8 cellular contexts compared by ENCODE assay signal in genomic region chr19:12791345-12792047, GRCh38. TPM values are rescaled to one million over a fixed set of nuclear protein-coding genes. Genes with fewer than 3 reads are reported as not detected.
A peak's percentile ranks its signal among the peaks of the same experiment; 100 is the strongest.
DNase-seq lines count a peak whose midpoint lies in the region; ATAC-seq and TF ChIP-seq lines count a peak whose summit lies in the region.

Gene JUNB, plus strand, starts transcription at chr19:12791486. Its CDS starts 286 bp downstream, at chr19:12791772.

- TF ChIP-seq CTCF in AG04450 (IDR thresholded peaks at IDR 0.05; ENCODE audit: low read depth, low read length): peak; percentile 14; the same call in 1 of the 2 replicates

- ATAC-seq in GM18870 (IDR thresholded peaks at IDR 0.05; ENCODE audit: unreplicated experiment) (peak; percentile 27), HG03432 (IDR thresholded peaks at IDR 0.05; ENCODE audit: unreplicated experiment) (peak; percentile 34), left lobe of liver (peak; percentile 55)

- CTCF ChIA-PET in AG04450 (lab: Charles Lee): interaction anchor here (1.1 to 3.6 kb wide), 4 partner anchors 14 to 31 kb away, joined by 6 to 28 read pairs (median 14); no protein-coding TSS in a partner anchor

- peak within 1 kb of the TSS; percentile 99 for H3K4me3 ChIP-seq in AG04450 (ENCODE audit: low read depth, low read length)

- H3K9me3 ChIP-seq in AG04450 (ENCODE audit: control insufficient read depth, insufficient read depth, low read length): peaks cover 10% of the 10 kb centered on the region; the same call in 1 of the 2 replicates

- POLR2A ChIA-PET in AG04450 (lab: Yijun Ruan, JAX): interaction anchor here (0.5 to 4.5 kb wide), 24 partner anchors 9 to 654 kb away, joined by 3 to 157 read pairs (median 7); partner anchors contain the start of genes DHPS, DNASE2, GCDH and GET3

- H3K27ac ChIP-seq in AG04450 (ENCODE audit: low read depth, low read length): peak within 1 kb of the TSS; percentile 91

- no peaks in the 10 kb centered on the region for H3K27me3 ChIP-seq in AG04450 (ENCODE audit: control insufficient read depth, insufficient read depth, low read length)

- DNase-seq in AG04450 (ENCODE audit: low read depth, low spot score): peak; percentile 94
- DNase-seq in NCI-H748 (lab: John Stamatoyannopoulos, UW; ENCODE audit: unreplicated experiment): peak; percentile 92
- peak; percentile 97 for DNase-seq in activated CD4-positive, alpha-beta T cell treated with anti-CD3 and anti-CD28 coated beads, Interleukin-2, amount 50 U/mL, for 1 hour
- DNase-seq in dedifferentiated amniotic fluid mesenchymal stem cell (ENCODE audit: extremely low spot score): peak; percentile 95
- peak; percentile 99 for DNase-seq in left lobe of liver (ENCODE audit: low spot score)
- DNase-seq in stimulated activated CD4-positive, alpha-beta T cell treated with anti-CD3 and anti-CD28 coated beads, Interleukin-2, amount 100 ng/mL, for 24 hours: peak; percentile 95 to 96

RNA-seq across cellular contexts. Expression of gene JUNB, which starts in this region (rescaled TPM):
- 24.1 and 44.3 TPM in 2 replicates for polyA plus RNA-seq in AG04450 (2011; rRNA removed)
- 15.7 and 16.4 TPM in 2 replicates for polyA minus RNA-seq in AG04450 (2011; rRNA and poly(A)+ RNA removed)
- total RNA-seq in left lobe of liver: 16.3 TPM

Comparison
In these comparisons a context has a peak if more than half of its experiments do, and no peak if none do; other contexts are left out.
1. Peak in every context shown above with its lines: DNase-seq, ATAC-seq, H3K4me3 ChIP-seq and H3K27ac ChIP-seq.